ENCODE assay signal across 8 cellular contexts in genomic region chr4:13656569-13656988, GRCh38. TPM values are rescaled to one million over a fixed set of nuclear protein-coding genes. Genes with fewer than 3 reads are reported as not detected.
DNase-seq lines count a peak whose midpoint lies in the region; FAIRE-seq and TF ChIP-seq lines count a peak whose summit lies in the region.

No MANE protein-coding gene starts in this region.

- peak; percentile 82 for TF ChIP-seq RAD21 in Ishikawa (IDR thresholded peaks at IDR 0.05; ENCODE audit: low read depth)

- intact Hi-C loops in left ventricle myocardium inferior (cut with micrococcal nuclease): no loop called here

- no peak for TF ChIP-seq EP300 in Ishikawa (IDR thresholded peaks at IDR 0.05; ENCODE audit: borderline replicate concordance)

- FAIRE-seq in urothelium cell line (lab: Jason Lieb, UNC): no peak

- H3K4me1 ChIP-seq in adipocyte (ENCODE audit: control insufficient read depth, insufficient read depth, low read length): peaks cover 15% of the 10 kb centered on the region
- peaks cover 19% of the 10 kb centered on the region for H3K4me1 ChIP-seq in left ventricle myocardium inferior

- H3K36me3 ChIP-seq in adipocyte (ENCODE audit: control insufficient read depth, insufficient read depth, low read length, severe bottlenecking) (no peaks in the 10 kb centered on the region), left ventricle myocardium inferior (no peaks in the 10 kb centered on the region)

- H3K27me3 ChIP-seq in adipocyte (replicated peaks; ENCODE audit: control insufficient read depth, insufficient read depth, low read length) (no peaks in the 10 kb centered on the region), left ventricle myocardium inferior (ENCODE audit: low read depth) (no peaks in the 10 kb centered on the region)

- peak; percentile 60 for DNase-seq in DMS 273 (lab: John Stamatoyannopoulos, UW; ENCODE audit: unreplicated experiment)
- DNase-seq in DMS 273 treated with DMSO at 0.1 percent for 48 hours (lab: John Stamatoyannopoulos, UW): no peak
- DNase-seq in SKM-1 treated with dmso at 0.1 percent for 144 hours (lab: John Stamatoyannopoulos, UW; ENCODE audit: unreplicated experiment): peak; percentile 62
- peak; percentile 88 for DNase-seq in adipocyte (ENCODE audit: low read depth)
- peak; percentile 40 for DNase-seq in left ventricle myocardium inferior
- DNase-seq in putamen (ENCODE audit: low spot score): peak; percentile 66
- DNase-seq in urothelium cell line (ENCODE audit: low spot score): peak; percentile 36

- H3K9ac ChIP-seq in adipocyte (ENCODE audit: low read length): peak overlapping the region; percentile 72

- H3K4me3 ChIP-seq in adipocyte (ENCODE audit: low read length): peak overlapping the region; percentile 77
- peak overlapping the region; percentile 39 for H3K4me3 ChIP-seq in left ventricle myocardium inferior

- TF ChIP-seq CTCF in left ventricle myocardium inferior (IDR thresholded peaks at IDR 0.05; ENCODE audit: borderline replicate concordance): peak; percentile 83

- H3K9me3 ChIP-seq in adipocyte (ENCODE audit: control insufficient read depth, low read length): no peaks in the 10 kb centered on the region
- peaks cover 1% of the 10 kb centered on the region for H3K9me3 ChIP-seq in left ventricle myocardium inferior (replicated peaks)

- no peak overlapping the region for H3K27ac ChIP-seq in left ventricle myocardium inferior (replicated peaks)

TF ChIP-seq in Ishikawa, 13 proteins besides CTCF, POLR2A, EP300 and RAD21:
- TF ChIP-seq REST (IDR thresholded peaks at IDR 0.05; ENCODE audit: low read depth) (no peak), EGR1 (IDR thresholded peaks at IDR 0.05) (peak; percentile 98)

RNA-seq across cellular contexts. Expression of gene BOD1L1, which starts 29.1 kb away (rescaled TPM):
- 17.9 TPM for total RNA-seq in left ventricle myocardium inferior
